11 cellular contexts compared by ENCODE assay signal in genomic region chr17:4712526-4712925, GRCh38. TPM values are rescaled to one million over a fixed set of nuclear protein-coding genes. Genes with fewer than 3 reads are reported as not detected.
DNase-seq lines count a peak whose midpoint lies in the region; ATAC-seq and TF ChIP-seq lines count a peak whose summit lies in the region.
"Had no signal": no experiment of that assay in that cellular context is flagged by ENCODE, and none has a peak within 500 bp of the region (broad histone marks: within the 10 kb centered on the region; RNA-seq: fewer than 3 reads in every experiment).

No MANE protein-coding gene starts in this region.

- H3K27me3 Mint-ChIP-seq in effector memory CD8-positive, alpha-beta T cell: no peaks in the 10 kb centered on the region

- H3K9me3 ChIP-seq in DND-41 (ENCODE audit: insufficient read depth, low read length, severe bottlenecking) (no peaks in the 10 kb centered on the region), OCI-LY7 (ENCODE audit: low read length) (no peaks in the 10 kb centered on the region; the same call in 1 of the 2 replicates)
- H3K9me3 ChIP-seq: vagina had no signal

- peaks cover 45 to 61% of the 10 kb centered on the region in 2 donors for H3K4me1 Mint-ChIP-seq in effector memory CD8-positive, alpha-beta T cell (ENCODE audit: low read depth in 2 of 2)

- intact Hi-C loops in OCI-LY7 (cut with micrococcal nuclease; ENCODE audit: unreplicated experiment): no loop called here

- H3K4me1 ChIP-seq in DND-41 (ENCODE audit: insufficient read depth, low read length): peaks cover 59% of the 10 kb centered on the region
- peaks cover 26% of the 10 kb centered on the region for H3K4me1 ChIP-seq in OCI-LY7 (ENCODE audit: insufficient read depth, low read length, poor library complexity, severe bottlenecking)

- POLR2A ChIA-PET in OCI-LY7 (lab: Charles Lee): no interaction called here

- CTCF ChIA-PET in OCI-LY7 (lab: Charles Lee; ENCODE audit: unreplicated experiment): no interaction called here

- H3K27ac ChIP-seq in DND-41 (ENCODE audit: low read length) (0 out of 2 replicates have a peak overlapping the region, but pooled peaks have one; percentile 18), OCI-LY7 (ENCODE audit: low read depth, low read length, poor library complexity, severe bottlenecking) (no peak overlapping the region), skin epidermis (peak overlapping the region in 12 of 21 experiments; percentile 43 to 97 (median 90))
- H3K27ac ChIP-seq: vagina had no signal

- H3K9ac ChIP-seq in DND-41 (ENCODE audit: low read depth, low read length): peak overlapping the region; percentile 72; the same call in 1 of the 2 replicates

- H3K79me2 ChIP-seq in DND-41 (ENCODE audit: insufficient read depth, low read length) (peaks cover 44% of the 10 kb centered on the region), OCI-LY7 (ENCODE audit: insufficient read depth, low read depth, low read length) (peaks cover 17% of the 10 kb centered on the region; the same call in 1 of the 2 replicates)

- H3K4me2 ChIP-seq in DND-41 (ENCODE audit: insufficient read depth, low read length) (peak overlapping the region; percentile 94), OCI-LY7 (ENCODE audit: low read length) (peak overlapping the region; percentile 80)

- DNase-seq in DND-41: no peak
- DNase-seq in OCI-LY7 (ENCODE audit: low spot score): no peak
- DNase-seq in effector memory CD8-positive, alpha-beta T cell: no peak
- DNase-seq in ecto neural progenitor cell (ENCODE audit: low spot score): no peak
- DNase-seq in stimulated activated naive CD4-positive, alpha-beta T cell (lab: John Stamatoyannopoulos, UW): no peak
- no peak for DNase-seq in cerebellum (ENCODE audit: low spot score)
- DNase-seq: NCI-H1092 treated with DMSO at 0.1 percent for 48 hours had no signal

- H3K9me3 Mint-ChIP-seq in effector memory CD8-positive, alpha-beta T cell: no peaks in the 10 kb centered on the region

- H3K4me3 ChIP-seq in DND-41 (ENCODE audit: low read depth in 1 of 2, low read length in 2 of 2) (peak overlapping the region in 1 of 2 experiments; percentile 71; a peak in 1 of 4 replicates), OCI-LY7 (ENCODE audit: low read depth, low read length, poor library complexity, severe bottlenecking) (no peak overlapping the region), skin epidermis (peak overlapping the region in 1 of 7 experiments; percentile 61)

- H3K4me3 Mint-ChIP-seq in effector memory CD8-positive, alpha-beta T cell: peak overlapping the region; percentile 95 to 96

- no peaks in the 10 kb centered on the region for H3K9me2 ChIP-seq in OCI-LY7 (ENCODE audit: insufficient read depth, low read length)

- TF ChIP-seq CTCF in DND-41 (IDR thresholded peaks at IDR 0.05; ENCODE audit: borderline replicate concordance, extremely low read depth, low read length, poor library complexity, severe bottlenecking): no peak
- no peak for TF ChIP-seq CTCF in OCI-LY7 (conservative IDR thresholded peaks at IDR 0.05; ENCODE audit: low read length)

- H3K36me3 ChIP-seq in DND-41 (ENCODE audit: insufficient read depth, low read length) (peaks cover 31% of the 10 kb centered on the region), OCI-LY7 (ENCODE audit: insufficient read depth, low read length) (peaks cover 25% of the 10 kb centered on the region)

- H2AFZ ChIP-seq in DND-41 (ENCODE audit: low read depth, low read length) (no peak overlapping the region), OCI-LY7 (ENCODE audit: low read length) (no peak overlapping the region)

- H3K27ac Mint-ChIP-seq in effector memory CD8-positive, alpha-beta T cell: peak overlapping the region; percentile 89 to 93

- H4K20me1 ChIP-seq in DND-41 (ENCODE audit: insufficient read depth, low read length) (peaks cover 36% of the 10 kb centered on the region), OCI-LY7 (ENCODE audit: insufficient read depth, low read length) (no peaks in the 10 kb centered on the region)

- BruUV-seq in OCI-LY7 (replicated peaks; lab: Mats Ljungman, UMichigan): TSS peak; percentile 44

- peaks cover 37% of the 10 kb centered on the region for H3K36me3 Mint-ChIP-seq in effector memory CD8-positive, alpha-beta T cell (ENCODE audit: insufficient read depth)

- no peak for ATAC-seq in DND-41 (ENCODE audit: insufficient read depth, low read depth)
- no peak for ATAC-seq in effector memory CD8-positive, alpha-beta T cell (replicated peaks)
- ATAC-seq: right cardiac atrium had no signal

- no peaks in the 10 kb centered on the region for H3K27me3 ChIP-seq in DND-41 (ENCODE audit: insufficient read depth, low read length, poor library complexity)
- H3K27me3 ChIP-seq: vagina had no signal

RNA-seq across cellular contexts. Expression of gene ARRB2, which starts 2.1 kb away (rescaled TPM):
- total RNA-seq in OCI-LY7 (2014; rRNA removed; shearing (Covaris generic)): 49.8 and 56.7 TPM in 2 replicates
- total RNA-seq in OCI-LY7 (2022) (84.9 and 96.1 TPM in 2 replicates), cerebellum (20.7 TPM)

RNA-seq across cellular contexts. Expression of gene PELP1, which starts 8.6 kb away (rescaled TPM):
- 28.2 and 36.8 TPM in 2 replicates for total RNA-seq in OCI-LY7 (2014; rRNA removed; shearing (Covaris generic))
- total RNA-seq in OCI-LY7 (2022) (104 and 113 TPM in 2 replicates), cerebellum (33.8 TPM)

RNA-seq across cellular contexts. Expression of gene MED11, which starts 18.7 kb away (rescaled TPM):
- 35.3 and 35.9 TPM in 2 replicates for total RNA-seq in OCI-LY7 (2014; rRNA removed; shearing (Covaris generic))
- total RNA-seq in OCI-LY7 (2022): 19.0 and 19.2 TPM in 2 replicates
- total RNA-seq in cerebellum: 8.9 TPM

RNA-seq across cellular contexts. Expression of gene ZMYND15, which starts 27.1 kb away (rescaled TPM):
- not detected in 2 replicates for total RNA-seq in OCI-LY7 (2014; rRNA removed; shearing (Covaris generic))
- total RNA-seq in OCI-LY7 (2022): not detected in 2 replicates
- 0.18 TPM for total RNA-seq in cerebellum
- total RNA-seq: dermis microvascular lymphatic vessel endothelial cell, vagina had no signal

RNA-seq across cellular contexts. Expression of gene CXCL16, which starts 27.2 kb away (rescaled TPM):
- not detected in 2 replicates for total RNA-seq in OCI-LY7 (2014; rRNA removed; shearing (Covaris generic))
- total RNA-seq in OCI-LY7 (2022) (not detected in 2 replicates), cerebellum (0.91 TPM)
